ENCODE assay signal across 8 cellular contexts in the genomic region with DNA sequence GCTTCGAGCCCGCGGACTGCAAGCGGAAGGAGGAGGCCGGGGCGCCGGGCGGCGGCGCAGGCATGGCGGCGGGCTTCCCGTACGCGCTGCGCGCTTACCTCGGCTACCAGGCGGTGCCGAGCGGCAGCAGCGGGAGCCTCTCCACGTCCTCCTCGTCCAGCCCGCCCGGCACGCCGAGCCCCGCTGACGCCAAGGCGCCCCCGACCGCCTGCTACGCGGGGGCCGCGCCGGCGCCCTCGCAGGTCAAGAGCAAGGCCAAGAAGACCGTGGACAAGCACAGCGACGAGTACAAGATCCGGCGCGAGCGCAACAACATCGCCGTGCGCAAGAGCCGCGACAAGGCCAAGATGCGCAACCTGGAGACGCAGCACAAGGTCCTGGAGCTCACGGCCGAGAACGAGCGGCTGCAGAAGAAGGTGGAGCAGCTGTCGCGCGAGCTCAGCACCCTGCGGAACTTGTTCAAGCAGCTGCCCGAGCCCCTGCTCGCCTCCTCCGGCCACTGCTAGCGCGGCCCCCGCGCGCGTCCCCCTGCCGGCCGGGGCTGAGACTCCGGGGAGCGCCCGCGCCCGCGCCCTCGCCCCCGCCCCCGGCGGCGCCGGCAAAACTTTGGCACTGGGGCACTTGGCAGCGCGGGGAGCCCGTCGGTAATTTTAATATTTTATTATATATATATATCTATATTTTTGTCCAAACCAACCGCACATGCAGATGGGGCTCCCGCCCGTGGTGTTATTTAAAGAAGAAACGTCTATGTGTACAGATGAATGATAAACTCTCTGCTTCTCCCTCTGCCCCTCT. TPM values are rescaled to one million over a fixed set of nuclear protein-coding genes. Genes with fewer than 3 reads are reported as not detected.
A peak's percentile ranks its signal among the peaks of the same experiment; 100 is the strongest.
DNase-seq lines count a peak whose midpoint lies in the region; ATAC-seq and TF ChIP-seq lines count a peak whose summit lies in the region.

No MANE protein-coding gene starts in this region.

- H3K36me3 ChIP-seq in A673 (ENCODE audit: insufficient read depth, low read length, poor library complexity, severe bottlenecking): peaks cover 28% of the 10 kb centered on the region
- peaks cover 28% of the 10 kb centered on the region for H3K36me3 ChIP-seq in RWPE2 (ENCODE audit: low read depth)
- H3K36me3 ChIP-seq in rectal smooth muscle tissue (ENCODE audit: control insufficient read depth, insufficient read depth, low read length): no peaks in the 10 kb centered on the region

- H3K4me1 ChIP-seq in A673 (ENCODE audit: insufficient read depth, low read length, poor library complexity, severe bottlenecking): peaks cover 45% of the 10 kb centered on the region
- H3K4me1 ChIP-seq in RWPE2 (ENCODE audit: insufficient read depth, poor library complexity, severe bottlenecking): peaks cover 10% of the 10 kb centered on the region
- peaks cover 15% of the 10 kb centered on the region for H3K4me1 ChIP-seq in rectal smooth muscle tissue (ENCODE audit: control insufficient read depth, insufficient read depth, low read length)

- H3K4me3 ChIP-seq in A673 (ENCODE audit: low read depth, low read length, poor library complexity, severe bottlenecking): peak overlapping the region; percentile 97
- peak overlapping the region; percentile 92 for H3K4me3 ChIP-seq in RWPE2 (ENCODE audit: severe bottlenecking)
- H3K4me3 ChIP-seq in rectal smooth muscle tissue (ENCODE audit: low read length): peak overlapping the region; percentile 97

- peak; percentile 33; the same call in 1 of the 2 replicates for TF ChIP-seq CTCF in A673 (conservative IDR thresholded peaks at IDR 0.05; ENCODE audit: low read depth, low read length)
- peak; percentile 49 for TF ChIP-seq CTCF in RWPE2 (IDR thresholded peaks at IDR 0.05; ENCODE audit: poor library complexity, severe bottlenecking)

- BruUV-seq in A673 (replicated peaks; lab: Mats Ljungman, UMichigan): TSS peak; percentile 63

- H3K27ac ChIP-seq in A673 (ENCODE audit: low read depth, low read length, poor library complexity, severe bottlenecking): peak overlapping the region; percentile 99
- peak overlapping the region; percentile 87 for H3K27ac ChIP-seq in RWPE2 (ENCODE audit: poor library complexity, severe bottlenecking)
- H3K27ac ChIP-seq in rectal smooth muscle tissue (ENCODE audit: low read depth, low read length): peak overlapping the region; percentile 98

- intact Hi-C loops in A673 (cut with micrococcal nuclease; ENCODE audit: unreplicated experiment): loop anchor here (2.0 kb wide), 1 partner anchor 187 kb away; no protein-coding TSS in a partner anchor
- intact Hi-C loops in cardiac septum (cut with DNase I): loop anchor here (2.0 to 5.0 kb wide), 7 partner anchors 33 to 385 kb away; no protein-coding TSS in a partner anchor

- H3K9ac ChIP-seq in rectal smooth muscle tissue (ENCODE audit: low read length): peak overlapping the region; percentile 97

- peak; percentile 33 for ATAC-seq in GM18505 (IDR thresholded peaks at IDR 0.05; ENCODE audit: unreplicated experiment)
- peak; percentile 20 for ATAC-seq in HG03439 (IDR thresholded peaks at IDR 0.05; ENCODE audit: unreplicated experiment)
- peak; percentile 5; the same call in 2 of the 3 replicates for ATAC-seq in RWPE2 (ENCODE audit: low read depth)
- no peak for ATAC-seq in HG03460 (IDR thresholded peaks at IDR 0.05; ENCODE audit: unreplicated experiment)

- CTCF ChIA-PET in A673 (lab: Charles Lee): interaction anchor here (0.6 to 1.0 kb wide), 3 partner anchors 23 to 213 kb away, joined by 3 to 9 read pairs (median 4); no protein-coding TSS in a partner anchor

- POLR2A ChIA-PET in A673 (lab: Charles Lee; ENCODE audit: low non-redundant PET): interaction anchor here (0.5 to 1.6 kb wide), 3 partner anchors 186 to 441 kb away, joined by 3 to 8 read pairs (median 5); no protein-coding TSS in a partner anchor

- H3K9me3 ChIP-seq in A673 (ENCODE audit: low read depth, low read length, poor library complexity, severe bottlenecking) (no peaks in the 10 kb centered on the region), RWPE2 (ENCODE audit: severe bottlenecking) (no peaks in the 10 kb centered on the region)

- H3K27me3 ChIP-seq in A673 (replicated peaks; ENCODE audit: insufficient read depth, low read depth, low read length, poor library complexity) (no peaks in the 10 kb centered on the region), RWPE2 (ENCODE audit: insufficient read depth, poor library complexity, severe bottlenecking) (no peaks in the 10 kb centered on the region), rectal smooth muscle tissue (ENCODE audit: control insufficient read depth, insufficient read depth, low read length) (no peaks in the 10 kb centered on the region)

- DNase-seq in A673 (ENCODE audit: low spot score) (peak; percentile 75), RWPE2 (ENCODE audit: low spot score) (peak; percentile 90), cardiac septum (ENCODE audit: low spot score) (peak; percentile 80)
- peak; percentile 69 for DNase-seq in activated naive CD4-positive, alpha-beta T cell treated with anti-CD3 and anti-CD28 coated beads, Interleukin-2, amount 50 U/mL, for 16 hours

- TF ChIP-seq POLR2A in GM18505 (IDR thresholded peaks at IDR 0.05; ENCODE audit: borderline replicate concordance, extremely low read depth, insufficient read depth, insufficient read length): peak; percentile 45

RNA-seq across cellular contexts. Expression of gene CEBPB, which starts 1.1 kb away (rescaled TPM):
- total RNA-seq in A673 (2021): 130 and 136 TPM in 2 replicates
- total RNA-seq in cardiac septum: 33.2 TPM

RNA-seq across cellular contexts. Expression of gene PEDS1, which starts 38.2 kb away (rescaled TPM):
- total RNA-seq in A673 (2021) (22.9 and 25.9 TPM in 2 replicates), cardiac septum (15.2 TPM)
